ENCODE assay signal across 8 cellular contexts in the genomic region with DNA sequence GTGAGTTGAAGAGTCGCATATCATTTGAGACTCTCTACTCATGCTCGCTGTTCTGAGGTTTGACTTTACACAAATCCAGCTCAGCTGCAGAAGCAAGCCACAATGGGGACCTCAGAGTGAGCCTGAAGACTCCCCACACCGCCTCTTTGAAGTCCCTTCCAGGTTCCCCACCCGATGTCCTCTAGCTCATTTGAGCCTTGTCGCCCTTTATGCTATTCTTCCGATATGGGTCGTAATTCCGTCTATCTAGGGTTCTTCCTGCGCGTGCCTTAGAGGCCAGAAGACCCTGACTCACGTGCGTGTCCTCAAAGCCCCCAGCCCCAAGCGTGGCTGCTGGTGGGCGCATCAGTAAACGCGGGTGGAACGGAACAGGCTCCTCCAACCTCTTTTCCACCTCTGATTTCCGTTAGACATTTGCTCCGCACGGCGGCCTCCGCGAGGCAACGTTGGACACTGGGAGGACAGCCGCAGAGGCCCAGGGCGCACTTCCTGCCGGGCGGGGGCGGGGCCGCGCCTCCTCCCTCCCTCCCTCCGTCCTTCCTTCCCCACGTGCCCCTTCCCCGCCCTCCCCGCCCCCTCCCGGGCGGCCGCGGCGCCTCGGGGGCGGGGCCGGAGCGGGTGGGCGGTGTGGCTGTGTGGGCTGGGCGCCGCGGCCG. TPM values are rescaled to one million over a fixed set of nuclear protein-coding genes. Genes with fewer than 3 reads are reported as not detected.
DNase-seq lines count a peak whose midpoint lies in the region; ATAC-seq and TF ChIP-seq lines count a peak whose summit lies in the region.

A gene with protein sequence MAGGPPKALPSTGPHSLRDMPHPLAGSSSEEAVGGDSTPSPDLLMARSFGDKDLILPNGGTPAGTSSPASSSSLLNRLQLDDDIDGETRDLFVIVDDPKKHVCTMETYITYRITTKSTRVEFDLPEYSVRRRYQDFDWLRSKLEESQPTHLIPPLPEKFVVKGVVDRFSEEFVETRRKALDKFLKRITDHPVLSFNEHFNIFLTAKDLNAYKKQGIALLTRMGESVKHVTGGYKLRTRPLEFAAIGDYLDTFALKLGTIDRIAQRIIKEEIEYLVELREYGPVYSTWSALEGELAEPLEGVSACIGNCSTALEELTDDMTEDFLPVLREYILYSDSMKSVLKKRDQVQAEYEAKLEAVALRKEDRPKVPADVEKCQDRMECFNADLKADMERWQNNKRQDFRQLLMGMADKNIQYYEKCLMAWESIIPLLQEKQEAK (plus strand): TSS at position 650 of the 656 bp plus-strand sequence. CDS start 242 bp downstream, outside the sequence.

- H3K9ac ChIP-seq in iPS-20b (ENCODE audit: low read depth, low read length): peak within 1 kb of the TSS; percentile 81

- DNase-seq in 8988T (peak; percentile 92), NCI-H2107 (lab: John Stamatoyannopoulos, UW) (peak; percentile 57), WERI-Rb-1 (peak; percentile 95), breast epithelium (ENCODE audit: low spot score in 2 of 2) (peak; percentile 81 to 84)

- H3K27ac ChIP-seq in WERI-Rb-1 (peak within 1 kb of the TSS; percentile 94), breast epithelium (peak within 1 kb of the TSS; percentile 75 to 82), iPS-20b (ENCODE audit: low read length) (no peak within 1 kb of the TSS), skin epidermis (peak within 1 kb of the TSS; percentile 54 to 90 (median 85))

- H3K36me3 ChIP-seq in WERI-Rb-1: peaks cover 12% of the 10 kb centered on the region
- H3K36me3 ChIP-seq in breast epithelium: no peaks in the 10 kb centered on the region
- H3K36me3 ChIP-seq in iPS-20b (ENCODE audit: insufficient read depth, low read depth, low read length): no peaks in the 10 kb centered on the region

- H3K4me3 ChIP-seq in WERI-Rb-1 (ENCODE audit: low read depth, low read length) (peak within 1 kb of the TSS; percentile 80), breast epithelium (peak within 1 kb of the TSS; percentile 75 to 93 (median 93)), iPS-20b (ENCODE audit: low read length) (peak within 1 kb of the TSS; percentile 88), skin epidermis (peak within 1 kb of the TSS; percentile 64 to 93 (median 88))

- no peaks in the 10 kb centered on the region for H3K9me3 ChIP-seq in WERI-Rb-1 (ENCODE audit: severe bottlenecking)
- H3K9me3 ChIP-seq in breast epithelium: no peaks in the 10 kb centered on the region
- H3K9me3 ChIP-seq in iPS-20b (ENCODE audit: insufficient read depth, low read depth, low read length): no peaks in the 10 kb centered on the region

- H3K27me3 ChIP-seq in WERI-Rb-1 (ENCODE audit: insufficient read depth, low read depth, severe bottlenecking) (no peaks in the 10 kb centered on the region), breast epithelium (no peaks in the 10 kb centered on the region), iPS-20b (ENCODE audit: insufficient read depth, low read length) (peaks cover 26% of the 10 kb centered on the region; the same call in 1 of the 2 replicates)

- intact Hi-C loops in breast epithelium (cut with DNase I; ENCODE audit: low total_unique reads): no loop called here

- TF ChIP-seq POLR2A in breast epithelium (IDR thresholded peaks at IDR 0.05): no peak

- H3K4me1 ChIP-seq in breast epithelium: peaks cover 0 to 5% of the 10 kb centered on the region in 2 donors
- H3K4me1 ChIP-seq in iPS-20b (ENCODE audit: insufficient read depth, low read length): peaks cover 11% of the 10 kb centered on the region

- peak; percentile 70 for ATAC-seq in GM18511 (IDR thresholded peaks at IDR 0.05; ENCODE audit: unreplicated experiment)
- peak; percentile 70 for ATAC-seq in HG02981 (IDR thresholded peaks at IDR 0.05; ENCODE audit: unreplicated experiment)

- peak; percentile 39 for TF ChIP-seq CTCF in WERI-Rb-1 (IDR thresholded peaks at IDR 0.05; ENCODE audit: low read depth, low read length)
- no peak for TF ChIP-seq CTCF in breast epithelium (IDR thresholded peaks at IDR 0.05)

RNA-seq across cellular contexts. Expression of the gene that starts here (rescaled TPM):
- 10 to 100 TPM; 15.2 to 18.7 (median 16.4) TPM for total RNA-seq in breast epithelium
